ENCODE assay signal across 8 cellular contexts in genomic region chrX:154805696-154806091, GRCh38. TPM values are rescaled to one million over a fixed set of nuclear protein-coding genes. Genes with fewer than 3 reads are reported as not detected.
DNase-seq lines count a peak whose midpoint lies in the region; ATAC-seq and TF ChIP-seq lines count a peak whose summit lies in the region.

No MANE protein-coding gene starts in this region.

- H3K27me3 ChIP-seq in ascending aorta: no peaks in the 10 kb centered on the region
- no peaks in the 10 kb centered on the region for H3K27me3 ChIP-seq in tibial artery

- H3K4me3 ChIP-seq in ascending aorta (peak overlapping the region; percentile 64 to 72), tibial artery (peak overlapping the region; percentile 64 to 74), lower leg skin (ENCODE audit: low read depth, poor library complexity, severe bottlenecking) (no peak overlapping the region)

- H3K9me3 ChIP-seq in ascending aorta: no peaks in the 10 kb centered on the region
- H3K9me3 ChIP-seq in tibial artery: no peaks in the 10 kb centered on the region

- intact Hi-C loops in ascending aorta (cut with DNase I): loop anchor here (1.0 kb wide), 1 partner anchor 42 kb away; no protein-coding TSS in a partner anchor
- intact Hi-C loops in left colon (cut with DNase I, micrococcal nuclease): no loop called here
- intact Hi-C loops in tibial artery (cut with DNase I; ENCODE audit: low total_unique reads): no loop called here
- intact Hi-C loops in lower leg skin (cut with DNase I; ENCODE audit: low total_unique reads): no loop called here

- peak overlapping the region; percentile 59 to 65 for H3K27ac ChIP-seq in ascending aorta
- peak overlapping the region; percentile 70 to 76 for H3K27ac ChIP-seq in tibial artery

- no peak for TF ChIP-seq CTCF in ascending aorta (IDR thresholded peaks at IDR 0.05)
- no peak for TF ChIP-seq CTCF in tibial artery (IDR thresholded peaks at IDR 0.05)
- no peak for TF ChIP-seq CTCF in lower leg skin (IDR thresholded peaks at IDR 0.05)

- H3K36me3 ChIP-seq in ascending aorta (no peaks in the 10 kb centered on the region), tibial artery (no peaks in the 10 kb centered on the region)

- H3K4me1 ChIP-seq in ascending aorta: no peaks in the 10 kb centered on the region
- H3K4me1 ChIP-seq in tibial artery: peaks cover 0 to 3% (median 0%) of the 10 kb centered on the region in 4 donors

- peak; percentile 12 for DNase-seq in ACHN
- DNase-seq in ascending aorta (ENCODE audit: low spot score in 2 of 2): no peak
- DNase-seq in left colon: no peak
- no peak for DNase-seq in tibial artery
- DNase-seq in lower leg skin (ENCODE audit: low spot score in 2 of 2): no peak

- 5 to 41% methylated on average over 6 to 13 of the region's 13 CpGs for WGBS in lower leg skin, 2 donors

- no peak for TF ChIP-seq POLR2A in lower leg skin (IDR thresholded peaks at IDR 0.05)

- ATAC-seq in HG02884 (IDR thresholded peaks at IDR 0.05; ENCODE audit: unreplicated experiment): peak; percentile 9
- ATAC-seq in left colon: peak; percentile 67
- ATAC-seq in HG02970 (IDR thresholded peaks at IDR 0.05; ENCODE audit: low FRiP score, unreplicated experiment): no peak
- ATAC-seq in GM18873 (IDR thresholded peaks at IDR 0.05; ENCODE audit: low FRiP score, unreplicated experiment): no peak

- in situ Hi-C loops in ACHN (cut with HindIII; ENCODE audit: low pct_ligation_motif_present, low pct_unique_long_range_greater_than_20kb, low sequenced_read_pairs): no loop called here

RNA-seq across cellular contexts. Expression of gene MPP1, which starts 0.4 kb away (rescaled TPM):
- 65.3 TPM for total RNA-seq in ascending aorta
- 10 to 100 TPM; 24.6 to 26.9 TPM for total RNA-seq in left colon
- 10 to 100 TPM in 2 of 4 donors, 1 to 10 TPM in 2; 8.7 to 14.5 (median 10.5) TPM for total RNA-seq in lower leg skin

RNA-seq across cellular contexts. Expression of gene SMIM9, which starts 28.8 kb away (rescaled TPM):
- total RNA-seq in ascending aorta (not detected), left colon (not detected), lower leg skin (not detected)

RNA-seq across cellular contexts. Expression of gene DKC1, which starts 43.0 kb away (rescaled TPM):
- 3.4 TPM for total RNA-seq in ascending aorta
- 10 to 100 TPM; 25.6 to 41.6 TPM for total RNA-seq in left colon
- total RNA-seq in lower leg skin: 10 to 100 TPM; 25.8 to 33.9 (median 29.3) TPM

RNA-seq across cellular contexts. Expression of gene GAB3, which starts 54.8 kb away (rescaled TPM):
- 2.9 TPM for total RNA-seq in ascending aorta
- 1 to 10 TPM; 1.2 to 2.3 TPM for total RNA-seq in left colon
- total RNA-seq in lower leg skin: 1 to 10 TPM in 3 of 4 donors, under 1 TPM in 1; 0.30 to 1.8 (median 1.4) TPM

Comparison
In these comparisons a context has a peak if more than half of its experiments do, and no peak if none do; other contexts are left out.
1. ATAC-seq: peak in HG02884 (single experiment) and left colon (single experiment); none in HG02970 (single experiment) and GM18873 (single experiment).